8 cellular contexts compared by ENCODE assay signal in genomic region chr5:120457839-120458507, GRCh38. TPM values are rescaled to one million over a fixed set of nuclear protein-coding genes. Genes with fewer than 3 reads are reported as not detected.
A peak's percentile ranks its signal among the peaks of the same experiment; 100 is the strongest.
DNase-seq lines count a peak whose midpoint lies in the region; TF ChIP-seq lines count a peak whose summit lies in the region.

No MANE protein-coding gene starts in this region.

- intact Hi-C loops in stomach (cut with DNase I; ENCODE audit: low total_unique reads) = no loop called here

- H3K4me1 ChIP-seq in Karpas-422 (ENCODE audit: low read length) = no peaks in the 10 kb centered on the region
- H3K4me1 ChIP-seq in stomach = peaks cover 0 to 5% (median under 1%) of the 10 kb centered on the region in 4 donors

- peak overlapping the region; percentile 73 for H3K4me3 Mint-ChIP-seq in T-helper 2 cell treated with Interferon-gamma antibody and Interleukin-4, amounts not matched to agents 5 μg/mL and 100 μg/mL, for 36 hours

- no peaks in the 10 kb centered on the region for H3K9me3 Mint-ChIP-seq in T-helper 2 cell treated with Interferon-gamma antibody and Interleukin-4, amounts not matched to agents 5 μg/mL and 100 μg/mL, for 36 hours

- no peaks in the 10 kb centered on the region for H3K36me3 Mint-ChIP-seq in T-helper 2 cell treated with Interferon-gamma antibody and Interleukin-4, amounts not matched to agents 5 μg/mL and 100 μg/mL, for 36 hours (ENCODE audit: low read depth)

- H3K9me3 ChIP-seq in Karpas-422 (ENCODE audit: low read length) (no peaks in the 10 kb centered on the region), stomach (no peaks in the 10 kb centered on the region)

- TF ChIP-seq EP300 in stomach (IDR thresholded peaks at IDR 0.05) = no peak

- H3K4me2 ChIP-seq in Karpas-422 (ENCODE audit: low read depth, low read length, poor library complexity, severe bottlenecking) = peak overlapping the region; percentile 66

- TF ChIP-seq CTCF in choroid plexus epithelial cell (conservative IDR thresholded peaks at IDR 0.05; ENCODE audit: low read depth, low read length) = peak; percentile 74
- TF ChIP-seq CTCF in stomach (IDR thresholded peaks at IDR 0.05) = peak in 5 of 7 experiments; percentile 46 to 73 (median 59)

- H3K4me3 ChIP-seq in H7 (ENCODE audit: insufficient read depth, low read depth, low read length) = peak overlapping the region; percentile 12; the same call in 1 of the 2 replicates
- H3K4me3 ChIP-seq in Karpas-422 (ENCODE audit: low read length) = peak overlapping the region; percentile 58
- peak overlapping the region; percentile 40 for H3K4me3 ChIP-seq in choroid plexus epithelial cell (ENCODE audit: low read depth, low read length)
- peak overlapping the region; percentile 35 to 48 (median 38) for H3K4me3 ChIP-seq in stomach

- peaks cover 26% of the 10 kb centered on the region for H3K27me3 Mint-ChIP-seq in T-helper 2 cell treated with Interferon-gamma antibody and Interleukin-4, amounts not matched to agents 5 μg/mL and 100 μg/mL, for 36 hours (ENCODE audit: low read depth)

- H3K9ac ChIP-seq in Karpas-422 (ENCODE audit: low read length) = peak overlapping the region; percentile 55

- DNase-seq in NCI-H82 (lab: John Stamatoyannopoulos, UW) (peak; percentile 64), NCI-H82 treated with DMSO at 0.1 percent for 48 hours (lab: John Stamatoyannopoulos, UW; ENCODE audit: unreplicated experiment) (no peak), H7 (peak; percentile 29), Karpas-422 (peak; percentile 78), choroid plexus epithelial cell (ENCODE audit: low read depth) (peak; percentile 77), lung microvascular endothelial cell (ENCODE audit: low read depth in 2 of 2) (peak; percentile 59 to 76), stomach (peak; percentile 82)
- peak; percentile 50 for DNase-seq in T-helper 2 cell treated with Interferon-gamma antibody and Interleukin-4, amounts not matched to agents 5 μg/mL and 100 μg/mL, for 36 hours (ENCODE audit: low spot score)

- 36 to 57% (median 47%) methylated on average over 20 of the region's 20 CpGs for WGBS in stomach, 5 donors

- no peak for TF ChIP-seq POLR2A in stomach (IDR thresholded peaks at IDR 0.05)

- peak overlapping the region; percentile 47 for H3K27ac Mint-ChIP-seq in T-helper 2 cell treated with Interferon-gamma antibody and Interleukin-4, amounts not matched to agents 5 μg/mL and 100 μg/mL, for 36 hours

- H3K9me2 ChIP-seq in Karpas-422 (replicated peaks; ENCODE audit: insufficient read depth, low read length) = no peaks in the 10 kb centered on the region

- H4K20me1 ChIP-seq in Karpas-422 (ENCODE audit: insufficient read depth, low read depth, low read length) = no peaks in the 10 kb centered on the region

- H3K79me2 ChIP-seq in Karpas-422 (ENCODE audit: low read length) = no peaks in the 10 kb centered on the region

- H3K27ac ChIP-seq in Karpas-422 (ENCODE audit: low read length) (no peak overlapping the region), stomach (peak overlapping the region in 2 of 5 donors; percentile 52 to 58)

- H3K27me3 ChIP-seq in H7 (ENCODE audit: control insufficient read depth, insufficient read depth, low read length) = peaks cover 5% of the 10 kb centered on the region
- H3K27me3 ChIP-seq in Karpas-422 (ENCODE audit: low read length) = no peaks in the 10 kb centered on the region
- peaks cover 0 to 8% (median 0%) of the 10 kb centered on the region in 3 donors for H3K27me3 ChIP-seq in stomach

- H3K4me1 Mint-ChIP-seq in T-helper 2 cell treated with Interferon-gamma antibody and Interleukin-4, amounts not matched to agents 5 μg/mL and 100 μg/mL, for 36 hours (ENCODE audit: low read depth) = peaks cover 6% of the 10 kb centered on the region

- no peaks in the 10 kb centered on the region for H3K36me3 ChIP-seq in H7 (replicated peaks; ENCODE audit: control insufficient read depth, insufficient read depth, low read length)
- H3K36me3 ChIP-seq in Karpas-422 (ENCODE audit: insufficient read depth, low read length) = no peaks in the 10 kb centered on the region
- no peaks in the 10 kb centered on the region for H3K36me3 ChIP-seq in stomach

- peak overlapping the region; percentile 70; the same call in 1 of the 2 replicates for H2AFZ ChIP-seq in Karpas-422 (ENCODE audit: low read length)

RNA-seq across cellular contexts. Expression of gene PRR16, which starts 6.1 kb away (rescaled TPM):
- 0.67 TPM in 1 of 2 replicates, not detected in the other for total RNA-seq in H7 (2014; rRNA removed; shearing (Covaris generic))
- not detected in 2 replicates for total RNA-seq in Karpas-422 (2014; rRNA removed; shearing (Covaris generic); ENCODE audit: low replicate concordance)
- total RNA-seq in lung microvascular endothelial cell = under 0.01 TPM in 1 of 2 replicates, not detected in the other
- 10 to 100 TPM in 2 of 5 donors, 1 to 10 TPM in 3; 2.2 to 40.8 (median 5.9) TPM for total RNA-seq in stomach
- 10 to 100 TPM in 2 of 3 donors, 1 to 10 TPM in 1; 1.3 to 20.9 (median 15.5) TPM for polyA plus RNA-seq in stomach
